In the genomic region with DNA sequence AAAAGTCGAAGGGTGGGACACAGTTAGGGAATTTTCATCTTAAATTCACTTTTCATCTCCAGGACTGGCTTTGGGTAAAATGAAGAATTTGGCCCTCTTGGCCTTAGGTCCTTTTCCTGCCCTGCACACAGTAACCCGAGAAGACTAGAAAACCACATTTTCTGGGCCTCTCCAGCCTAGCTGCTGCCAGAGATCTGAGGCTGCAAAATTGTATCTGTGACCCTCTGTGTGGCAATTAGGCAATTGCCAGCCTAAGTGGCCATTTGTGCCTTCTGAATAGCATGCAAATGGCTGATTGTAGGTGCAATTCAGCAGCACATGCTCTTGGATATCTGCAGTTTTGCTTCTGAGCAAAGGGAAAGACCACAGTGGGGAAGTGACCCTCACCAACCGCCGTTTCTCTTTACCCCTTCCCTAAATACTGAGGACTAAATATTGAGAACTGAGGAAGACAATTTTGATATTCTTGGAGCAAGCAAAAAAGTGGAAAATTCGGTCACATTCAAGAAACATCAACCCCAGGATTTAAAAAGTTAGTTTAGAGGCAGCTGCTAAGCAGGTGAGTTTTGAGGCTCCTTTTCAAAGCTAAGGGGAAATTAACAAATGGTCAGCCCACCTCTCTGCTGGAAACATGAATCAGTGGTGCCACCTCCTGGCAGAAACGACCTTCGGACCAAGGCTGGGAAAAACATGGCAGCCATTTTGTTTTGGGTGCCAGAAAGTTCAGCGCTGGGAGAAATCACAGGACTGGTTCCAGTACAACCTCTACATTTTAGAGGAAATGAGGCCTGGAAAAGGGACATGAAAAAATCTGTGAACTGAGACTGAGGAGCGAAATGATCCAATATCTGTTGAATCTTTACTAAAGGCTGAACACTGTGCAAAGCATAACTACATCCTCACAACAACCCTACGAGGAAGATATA, we compare ENCODE assay signal across 8 cellular contexts. TPM values are rescaled to one million over a fixed set of nuclear protein-coding genes. Genes with fewer than 3 reads are reported as not detected.
DNase-seq lines count a peak whose midpoint lies in the region; ATAC-seq lines count a peak whose summit lies in the region.

No MANE protein-coding gene starts in this region.

- POLR2A ChIA-PET in naive thymus-derived CD8-positive, alpha-beta T cell (lab: Charles Lee), result no interaction called here

- no peaks in the 10 kb centered on the region for H3K36me3 Mint-ChIP-seq in naive thymus-derived CD8-positive, alpha-beta T cell

- peak overlapping the region in 1 of 10 donors; percentile 51 for H3K27ac Mint-ChIP-seq in naive thymus-derived CD8-positive, alpha-beta T cell

- DNase-seq in activated gamma-delta T cell treated with Interleukin-2 at 50 U/mL for 16 hours (peak; percentile 4), activated gamma-delta T cell (lab: John Stamatoyannopoulos, UW) (no peak), RKO (ENCODE audit: low spot score) (peak; percentile 26), fibroblast of peridontal ligament (ENCODE audit: extremely low read depth) (peak; percentile 59)
- peak; percentile 23 to 27 for DNase-seq in stimulated activated CD4-positive, alpha-beta T cell treated with anti-CD3 and anti-CD28 coated beads, Interleukin-2, amount 100 ng/mL, for 48 hours
- no peak for DNase-seq in naive thymus-derived CD8-positive, alpha-beta T cell

- H3K4me3 Mint-ChIP-seq in naive thymus-derived CD8-positive, alpha-beta T cell, result no peak overlapping the region

- H3K27me3 Mint-ChIP-seq in naive thymus-derived CD8-positive, alpha-beta T cell, result peaks cover 7 to 60% (median 16%) of the 10 kb centered on the region in 5 donors

- ATAC-seq in HG03342 (IDR thresholded peaks at IDR 0.05; ENCODE audit: unreplicated experiment) (peak; percentile 51), HG03045 (IDR thresholded peaks at IDR 0.05; ENCODE audit: unreplicated experiment) (no peak)
- ATAC-seq in naive thymus-derived CD8-positive, alpha-beta T cell, result no peak

- peaks cover 0 to 6% (median 3%) of the 10 kb centered on the region in 9 donors for H3K9me3 Mint-ChIP-seq in naive thymus-derived CD8-positive, alpha-beta T cell

- H3K4me1 Mint-ChIP-seq in naive thymus-derived CD8-positive, alpha-beta T cell, result no peaks in the 10 kb centered on the region

RNA-seq across cellular contexts. Expression of gene PRTG, which starts 56.6 kb away (rescaled TPM):
- total RNA-seq in naive thymus-derived CD8-positive, alpha-beta T cell, result not detected
- not detected for polyA plus RNA-seq in naive thymus-derived CD8-positive, alpha-beta T cell

Comparison
In these comparisons a context has a peak if more than half of its experiments do, and no peak if none do; other contexts are left out.
1. DNase-seq: peak in activated gamma-delta T cell treated with Interleukin-2 at 50 U/mL for 16 hours (single experiment), RKO (single experiment), fibroblast of peridontal ligament (single experiment) and stimulated activated CD4-positive, alpha-beta T cell treated with anti-CD3 and anti-CD28 coated beads, Interleukin-2, amount 100 ng/mL, for 48 hours (2 of 2); none in activated gamma-delta T cell (single experiment) and naive thymus-derived CD8-positive, alpha-beta T cell (0 of 10).